Comparison of ENCODE assay signal across 1 cellular context in the genomic region with DNA sequence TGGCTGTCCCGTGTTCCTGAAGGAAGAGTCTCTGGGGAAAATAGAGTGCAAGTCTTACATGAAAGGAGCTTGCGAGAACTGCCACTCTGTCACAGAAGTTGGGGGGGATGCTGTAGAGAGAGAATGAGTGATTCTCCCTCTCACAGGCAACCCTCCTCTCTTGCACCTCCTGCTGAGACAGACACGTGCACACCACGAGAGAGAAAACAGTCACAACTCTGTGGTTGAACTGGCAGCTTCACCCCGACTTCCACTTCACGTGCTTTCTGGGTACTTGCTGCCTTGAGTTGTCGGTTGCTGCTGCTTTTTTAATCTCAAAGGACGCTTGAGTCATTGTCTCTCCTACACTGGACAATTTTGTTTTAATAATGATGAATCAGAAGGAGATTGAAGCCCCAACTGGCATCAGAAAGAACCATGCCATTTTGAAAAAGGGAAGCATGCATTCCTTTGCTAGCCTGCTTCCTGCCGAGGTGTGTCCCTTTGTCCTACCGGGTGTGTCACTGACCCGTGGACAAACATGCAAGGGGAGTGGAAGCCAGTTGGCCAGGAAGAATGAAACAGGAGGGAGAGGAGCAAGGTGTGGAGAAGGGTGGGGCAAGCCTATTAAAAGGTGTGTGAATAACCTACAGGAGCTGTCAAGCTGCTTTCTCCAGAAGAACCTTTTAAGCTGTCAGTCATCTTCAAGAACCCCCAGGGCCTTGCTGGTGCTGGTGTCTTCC.
TF ChIP-seq lines count a peak whose summit lies in the region.

No MANE protein-coding gene starts in this region.

TF ChIP-seq in GM12878, 131 proteins besides CTCF, POLR2A, EP300 and RAD21:
- TF ChIP-seq SMAD5 (IDR thresholded peaks at IDR 0.05; ENCODE audit: low read depth) (no peak), BHLHE40 (IDR thresholded peaks at IDR 0.05; ENCODE audit: borderline replicate concordance in 1 of 2, low read depth in 2 of 2, low read length in 1 of 2) (peak; percentile 87 to 89; a peak in 3 of 4 replicates)
